11 cellular contexts compared by ENCODE assay signal in genomic region chr6:158143700-158144099, GRCh38. TPM values are rescaled to one million over a fixed set of nuclear protein-coding genes. Genes with fewer than 3 reads are reported as not detected.
DNase-seq lines count a peak whose midpoint lies in the region; ATAC-seq and TF ChIP-seq lines count a peak whose summit lies in the region.
"Had no signal": no experiment of that assay in that cellular context is flagged by ENCODE, and none has a peak within 500 bp of the region (broad histone marks: within the 10 kb centered on the region; RNA-seq: fewer than 3 reads in every experiment).

No MANE protein-coding gene starts in this region.

- DNase-seq in Caco-2 (peak in 1 of 2 experiments; percentile 44), HCT116 (ENCODE audit: low read depth, low spot score) (no peak), iPS-NIHi7 (ENCODE audit: extremely low spot score) (peak; percentile 69), NCI-H1417 treated with DMSO at 0.1 percent for 48 hours (lab: John Stamatoyannopoulos, UW) (no peak)
- no peak for DNase-seq in activated T-helper 2 cell treated with anti-CD3 and anti-CD28 coated beads, Interferon-gamma antibody, Interleukin-2, Interleukin-4, amounts not matched to agents 10 μg/mL and 5 μg/mL and 100 μg/mL, durations not matched to agents 14 hours and 24 hours and 36 hours (ENCODE audit: low spot score)
- DNase-seq: activated B cell treated with CpG ODN at 0.5 μM for 24 hours; left lung; stimulated activated CD4-positive, alpha-beta T cell treated with anti-CD3 and anti-CD28 coated beads, Interleukin-2, amount 100 ng/mL, for 24 hours had no signal

- H3K9me2 ChIP-seq in HCT116 (ENCODE audit: insufficient read depth) = no peaks in the 10 kb centered on the region

- POLR2A ChIA-PET in Caco-2 (lab: Charles Lee) = no interaction called here
- POLR2A ChIA-PET in HCT116 (lab: Charles Lee) = no interaction called here

- TF ChIP-seq POLR2A in HCT116 (IDR thresholded peaks at IDR 0.05; ENCODE audit: borderline replicate concordance, extremely low read depth, insufficient read depth, insufficient read length) (no peak), GM18505 (IDR thresholded peaks at IDR 0.05; ENCODE audit: borderline replicate concordance, extremely low read depth, insufficient read depth, insufficient read length) (no peak)

- RAD21 ChIA-PET in HCT116 (lab: Charles Lee; ENCODE audit: low non-redundant PET in 1 of 2, low total read pairs in 2 of 2, uncharacterized antibody in 2 of 2, unreplicated experiment in 2 of 2) = no interaction called here

- H3K4me1 Mint-ChIP-seq in Caco-2 (ENCODE audit: low read depth, unreplicated experiment) = no peaks in the 10 kb centered on the region
- H3K4me1 Mint-ChIP-seq in activated T-helper 2 cell treated with anti-CD3 and anti-CD28 coated beads, Interferon-gamma antibody, Interleukin-2, Interleukin-4, amounts not matched to agents 10 μg/mL and 5 μg/mL and 100 μg/mL, durations not matched to agents 14 hours and 24 hours and 36 hours (ENCODE audit: low read depth) = peaks cover 5% of the 10 kb centered on the region
- H3K4me1 Mint-ChIP-seq in stimulated activated memory B cell treated with anti-CD40 and anti-IgM and Interleukin-4, amounts not matched to agents 10 μg/mL and 1 μg/mL and 100 μg/mL, for 72 hours = no peaks in the 10 kb centered on the region
- H3K4me1 Mint-ChIP-seq: activated B cell treated with CpG ODN at 0.5 μM for 24 hours had no signal

- ATAC-seq in HCT116 = peak; percentile 85
- ATAC-seq in GM18505 (IDR thresholded peaks at IDR 0.05; ENCODE audit: unreplicated experiment) = no peak
- no peak for ATAC-seq in stimulated activated memory B cell treated with anti-CD40 and anti-IgM and Interleukin-4, amounts not matched to agents 10 μg/mL and 1 μg/mL and 100 μg/mL, for 72 hours
- ATAC-seq: left lung had no signal

- H3K27ac Mint-ChIP-seq in Caco-2 (ENCODE audit: unreplicated experiment) = no peak overlapping the region
- H3K27ac Mint-ChIP-seq in activated T-helper 2 cell treated with anti-CD3 and anti-CD28 coated beads, Interferon-gamma antibody, Interleukin-2, Interleukin-4, amounts not matched to agents 10 μg/mL and 5 μg/mL and 100 μg/mL, durations not matched to agents 14 hours and 24 hours and 36 hours = no peak overlapping the region
- H3K27ac Mint-ChIP-seq in stimulated activated memory B cell treated with anti-CD40 and anti-IgM and Interleukin-4, amounts not matched to agents 10 μg/mL and 1 μg/mL and 100 μg/mL, for 72 hours = no peak overlapping the region
- H3K27ac Mint-ChIP-seq: activated B cell treated with CpG ODN at 0.5 μM for 24 hours had no signal

- BruUV-seq in Caco-2 (replicated peaks; lab: Mats Ljungman, UMichigan) = no TSS peak
- BruUV-seq in HCT116 (replicated peaks; lab: Mats Ljungman, UMichigan) = no TSS peak

- H3K79me2 ChIP-seq in HCT116 (ENCODE audit: insufficient read depth, low read length) = no peaks in the 10 kb centered on the region

- H4K20me1 ChIP-seq in HCT116 (ENCODE audit: insufficient read depth) = no peaks in the 10 kb centered on the region

- H3K36me3 ChIP-seq in Caco-2 (ENCODE audit: control insufficient read depth, insufficient read depth, low read length) = peaks cover 2% of the 10 kb centered on the region; the same call in 1 of the 2 replicates
- no peaks in the 10 kb centered on the region; a peak in 1 of 4 replicates for H3K36me3 ChIP-seq in HCT116 (ENCODE audit: control insufficient read depth in 1 of 2, insufficient read depth in 2 of 2, low read length in 2 of 2)

- intact Hi-C loops in Caco-2 (cut with micrococcal nuclease; ENCODE audit: unreplicated experiment) (loop anchor here (10.0 kb wide), 1 partner anchor 61 kb away; no protein-coding TSS in a partner anchor), HCT116 (cut with micrococcal nuclease) (no loop called here)
- intact Hi-C loops in activated T-helper 2 cell treated with anti-CD3 and anti-CD28 coated beads, Interferon-gamma antibody, Interleukin-2, Interleukin-4, amounts not matched to agents 10 μg/mL and 5 μg/mL and 100 μg/mL, durations not matched to agents 14 hours and 24 hours and 36 hours (cut with micrococcal nuclease) = no loop called here

- peaks cover 19% of the 10 kb centered on the region for H3K36me3 Mint-ChIP-seq in Caco-2 (ENCODE audit: insufficient read depth, unreplicated experiment)
- peaks cover 27% of the 10 kb centered on the region for H3K36me3 Mint-ChIP-seq in activated T-helper 2 cell treated with anti-CD3 and anti-CD28 coated beads, Interferon-gamma antibody, Interleukin-2, Interleukin-4, amounts not matched to agents 10 μg/mL and 5 μg/mL and 100 μg/mL, durations not matched to agents 14 hours and 24 hours and 36 hours (ENCODE audit: low read depth)
- peaks cover 49% of the 10 kb centered on the region for H3K36me3 Mint-ChIP-seq in stimulated activated memory B cell treated with anti-CD40 and anti-IgM and Interleukin-4, amounts not matched to agents 10 μg/mL and 1 μg/mL and 100 μg/mL, for 72 hours

- CTCF ChIA-PET in Caco-2 (lab: Charles Lee) = no interaction called here
- CTCF ChIA-PET in HCT116 (lab: Charles Lee) = interaction anchor here (1.0 to 1.7 kb wide), 2 partner anchors 12 to 18 kb away, joined by 3 to 4 read pairs; no protein-coding TSS in a partner anchor

- H3K4me3 ChIP-seq in Caco-2 (ENCODE audit: low read depth, low read length) (no peak overlapping the region), HCT116 (replicated peaks in 1 of 2; ENCODE audit: low read depth in 1 of 2, low read length in 2 of 2) (no peak overlapping the region)
- H3K4me3 ChIP-seq: left lung had no signal

- H3K27ac ChIP-seq in HCT116 (ENCODE audit: low read depth, low read length) (no peak overlapping the region), VCaP (peak overlapping the region; percentile 63)
- H3K27ac ChIP-seq: left lung had no signal

- no peaks in the 10 kb centered on the region for H3K27me3 ChIP-seq in Caco-2 (replicated peaks; ENCODE audit: control insufficient read depth, insufficient read depth, low read length)
- no peaks in the 10 kb centered on the region for H3K27me3 ChIP-seq in HCT116 (ENCODE audit: insufficient read depth, low read length)
- H3K27me3 ChIP-seq: left lung had no signal

- no peaks in the 10 kb centered on the region for H3K9me3 Mint-ChIP-seq in Caco-2 (ENCODE audit: unreplicated experiment)
- H3K9me3 Mint-ChIP-seq in activated T-helper 2 cell treated with anti-CD3 and anti-CD28 coated beads, Interferon-gamma antibody, Interleukin-2, Interleukin-4, amounts not matched to agents 10 μg/mL and 5 μg/mL and 100 μg/mL, durations not matched to agents 14 hours and 24 hours and 36 hours = no peaks in the 10 kb centered on the region
- no peaks in the 10 kb centered on the region for H3K9me3 Mint-ChIP-seq in stimulated activated memory B cell treated with anti-CD40 and anti-IgM and Interleukin-4, amounts not matched to agents 10 μg/mL and 1 μg/mL and 100 μg/mL, for 72 hours
- H3K9me3 Mint-ChIP-seq: activated B cell treated with CpG ODN at 0.5 μM for 24 hours had no signal

- no peak overlapping the region for H3K9ac ChIP-seq in HCT116 (ENCODE audit: low read length)

- peak; percentile 57 for TF ChIP-seq RAD21 in HCT116 (IDR thresholded peaks at IDR 0.05; ENCODE audit: low read depth)

- H3K27me3 Mint-ChIP-seq in Caco-2 (ENCODE audit: insufficient read depth, unreplicated experiment) = no peaks in the 10 kb centered on the region
- H3K27me3 Mint-ChIP-seq in activated T-helper 2 cell treated with anti-CD3 and anti-CD28 coated beads, Interferon-gamma antibody, Interleukin-2, Interleukin-4, amounts not matched to agents 10 μg/mL and 5 μg/mL and 100 μg/mL, durations not matched to agents 14 hours and 24 hours and 36 hours (ENCODE audit: low read depth) = no peaks in the 10 kb centered on the region
- no peaks in the 10 kb centered on the region for H3K27me3 Mint-ChIP-seq in stimulated activated memory B cell treated with anti-CD40 and anti-IgM and Interleukin-4, amounts not matched to agents 10 μg/mL and 1 μg/mL and 100 μg/mL, for 72 hours
- H3K27me3 Mint-ChIP-seq: activated B cell treated with CpG ODN at 0.5 μM for 24 hours had no signal

- no peak overlapping the region for H2AFZ ChIP-seq in HCT116 (ENCODE audit: low read depth, low read length, poor library complexity, severe bottlenecking)

- H3K4me1 ChIP-seq in Caco-2 (0 out of 2 replicates have a peak, but pooled peaks cover 3% of the 10 kb centered on the region), HCT116 (ENCODE audit: control insufficient read depth in 1 of 2, insufficient read depth in 2 of 2, low read length in 2 of 2) (no peaks in the 10 kb centered on the region)
- H3K4me1 ChIP-seq: left lung had no signal

- TF ChIP-seq CTCF in Caco-2 (IDR thresholded peaks at IDR 0.05; ENCODE audit: insufficient read depth in 1 of 2, low read depth in 1 of 2, low read length in 1 of 2, severe bottlenecking in 1 of 2, unreplicated experiment in 1 of 2) (peak; percentile 19 to 51), HCT116 (IDR thresholded peaks at IDR 0.05 in 2 of 3, conservative IDR thresholded peaks at IDR 0.05 in 1 of 3; ENCODE audit: borderline replicate concordance in 1 of 3, insufficient read depth in 1 of 3, low read depth in 2 of 3, low read length in 2 of 3) (peak; percentile 38 to 60 (median 56); a peak in 5 of 6 replicates), VCaP (conservative IDR thresholded peaks at IDR 0.05) (no peak)

- H3K9me3 ChIP-seq in Caco-2 (no peaks in the 10 kb centered on the region), HCT116 (ENCODE audit: control insufficient read depth in 1 of 2, insufficient read depth in 1 of 2, low read depth in 1 of 2, low read length in 2 of 2) (no peaks in the 10 kb centered on the region)
- H3K9me3 ChIP-seq: left lung had no signal

- H3K4me3 Mint-ChIP-seq in Caco-2 (ENCODE audit: unreplicated experiment) = no peak overlapping the region
- no peak overlapping the region for H3K4me3 Mint-ChIP-seq in activated T-helper 2 cell treated with anti-CD3 and anti-CD28 coated beads, Interferon-gamma antibody, Interleukin-2, Interleukin-4, amounts not matched to agents 10 μg/mL and 5 μg/mL and 100 μg/mL, durations not matched to agents 14 hours and 24 hours and 36 hours (ENCODE audit: low read depth)
- H3K4me3 Mint-ChIP-seq in stimulated activated memory B cell treated with anti-CD40 and anti-IgM and Interleukin-4, amounts not matched to agents 10 μg/mL and 1 μg/mL and 100 μg/mL, for 72 hours = no peak overlapping the region
- H3K4me3 Mint-ChIP-seq: activated B cell treated with CpG ODN at 0.5 μM for 24 hours had no signal

- H3K4me2 ChIP-seq in HCT116 (ENCODE audit: low read length) = no peak overlapping the region

RNA-seq across cellular contexts. Expression of gene SERAC1, which starts 24.4 kb away (rescaled TPM):
- total RNA-seq in Caco-2 (2022) (6.8 and 7.4 TPM in 2 replicates), HCT116 (2021; ENCODE audit: unreplicated experiment) (7.6 TPM)
- polyA plus RNA-seq in HCT116 (2012) = 3.1 and 4.1 TPM in 2 replicates
- 5.4 and 6.6 TPM in 2 replicates for total RNA-seq in activated T-helper 2 cell treated with anti-CD3 and anti-CD28 coated beads, Interferon-gamma antibody, Interleukin-2, Interleukin-4, amounts not matched to agents 10 μg/mL and 5 μg/mL and 100 μg/mL, durations not matched to agents 14 hours and 24 hours and 36 hours

RNA-seq across cellular contexts. Expression of gene GTF2H5, which starts 24.4 kb away (rescaled TPM):
- total RNA-seq in Caco-2 (2022) (17.8 and 18.1 TPM in 2 replicates), HCT116 (2021; ENCODE audit: unreplicated experiment) (19.0 TPM)
- 4.7 and 6.8 TPM in 2 replicates for polyA plus RNA-seq in HCT116 (2012)
- 28.7 and 30.3 TPM in 2 replicates for total RNA-seq in activated T-helper 2 cell treated with anti-CD3 and anti-CD28 coated beads, Interferon-gamma antibody, Interleukin-2, Interleukin-4, amounts not matched to agents 10 μg/mL and 5 μg/mL and 100 μg/mL, durations not matched to agents 14 hours and 24 hours and 36 hours
